26 cellular contexts compared by ENCODE assay signal in the genomic region with DNA sequence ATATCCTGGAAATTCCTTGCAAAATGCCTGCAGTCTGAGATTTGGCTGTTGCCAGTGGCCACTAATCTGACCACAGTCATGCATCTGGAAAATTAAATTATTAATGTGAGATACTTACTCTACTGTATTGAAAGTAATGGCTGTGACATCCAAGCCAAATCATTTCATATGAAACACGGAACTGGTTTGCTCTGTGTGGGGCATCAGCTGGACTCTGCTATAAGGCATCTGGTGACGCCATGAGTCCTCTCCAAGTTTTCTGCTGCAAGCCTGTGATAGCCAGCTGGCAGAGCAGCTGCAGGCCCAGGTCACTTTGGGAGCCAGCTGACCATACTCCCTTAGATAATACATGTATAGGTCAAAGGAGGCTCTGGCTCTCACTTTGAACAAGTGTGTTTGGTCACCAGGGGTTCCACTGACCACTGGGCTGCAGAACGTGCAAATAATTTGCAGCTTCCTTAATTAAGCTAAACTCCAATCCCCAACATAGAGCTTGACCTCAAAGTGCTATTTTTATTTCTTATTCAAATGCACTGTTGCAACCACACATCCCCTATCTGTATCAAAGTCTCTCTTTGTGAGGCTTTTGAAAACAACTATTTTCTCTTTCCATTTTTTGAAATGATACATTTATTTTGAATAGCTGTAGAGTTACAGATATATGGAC.
DNase-seq lines count a peak whose midpoint lies in the region; ATAC-seq lines count a peak whose summit lies in the region.
"Had no signal": no experiment of that assay in that cellular context is flagged by ENCODE, and none has a peak within 500 bp of the region (broad histone marks: within the 10 kb centered on the region; RNA-seq: fewer than 3 reads in every experiment).

No MANE protein-coding gene starts in this region.

- H3K27me3 Mint-ChIP-seq in naive thymus-derived CD4-positive, alpha-beta T cell = peaks cover 0 to 5% (median 0%) of the 10 kb centered on the region in 5 donors
- H3K27me3 Mint-ChIP-seq: activated CD8-positive, alpha-beta memory T cell treated with anti-CD3 and anti-CD28 coated beads, Interleukin-2, amount 10 ng/mL, durations not matched to agents 7 days and 5 days; activated naive CD4-positive, alpha-beta T cell treated with anti-CD3 and anti-CD28 coated beads, Interleukin-2, amount 50 U/mL, for 24 hours; CD4-positive, CD25-positive, alpha-beta regulatory T cell; stimulated activated memory B cell treated with anti-CD40 and anti-IgM and Interleukin-4, amounts not matched to agents 10 μg/mL and 1 μg/mL and 100 μg/mL, for 72 hours had no signal

- no peak overlapping the region for H3K27ac ChIP-seq in naive thymus-derived CD4-positive, alpha-beta T cell (ENCODE audit: low read depth, low read length)
- H3K27ac ChIP-seq: RWPE1, spleen had no signal

- H3K27ac Mint-ChIP-seq in naive thymus-derived CD4-positive, alpha-beta T cell = no peak overlapping the region
- H3K27ac Mint-ChIP-seq: activated CD8-positive, alpha-beta memory T cell treated with anti-CD3 and anti-CD28 coated beads, Interleukin-2, amount 10 ng/mL, durations not matched to agents 7 days and 5 days; activated naive CD4-positive, alpha-beta T cell treated with anti-CD3 and anti-CD28 coated beads, Interleukin-2, amount 50 U/mL, for 24 hours; CD4-positive, CD25-positive, alpha-beta regulatory T cell; GM23338; stimulated activated memory B cell treated with anti-CD40 and anti-IgM and Interleukin-4, amounts not matched to agents 10 μg/mL and 1 μg/mL and 100 μg/mL, for 72 hours had no signal

- H3K27me3 ChIP-seq in naive thymus-derived CD4-positive, alpha-beta T cell (ENCODE audit: control insufficient read depth in 2 of 2, insufficient read depth in 2 of 2, low read length in 2 of 2) = no peaks in the 10 kb centered on the region
- H3K27me3 ChIP-seq: spleen had no signal

- no peaks in the 10 kb centered on the region for H3K36me3 Mint-ChIP-seq in naive thymus-derived CD4-positive, alpha-beta T cell
- H3K36me3 Mint-ChIP-seq: activated CD8-positive, alpha-beta memory T cell treated with anti-CD3 and anti-CD28 coated beads, Interleukin-2, amount 10 ng/mL, durations not matched to agents 7 days and 5 days; activated naive CD4-positive, alpha-beta T cell treated with anti-CD3 and anti-CD28 coated beads, Interleukin-2, amount 50 U/mL, for 24 hours; CD4-positive, CD25-positive, alpha-beta regulatory T cell; naive thymus-derived CD8-positive, alpha-beta T cell; stimulated activated memory B cell treated with anti-CD40 and anti-IgM and Interleukin-4, amounts not matched to agents 10 μg/mL and 1 μg/mL and 100 μg/mL, for 72 hours had no signal

- CTCF ChIA-PET in naive thymus-derived CD4-positive, alpha-beta T cell (lab: Charles Lee) = no interaction called here

- intact Hi-C loops in naive thymus-derived CD4-positive, alpha-beta T cell (cut with micrococcal nuclease) = no loop called here

- peak; percentile 33 for DNase-seq in M059J (ENCODE audit: low read depth)
- peak; percentile 24 for DNase-seq in foreskin melanocyte
- DNase-seq in naive thymus-derived CD4-positive, alpha-beta T cell = no peak
- DNase-seq in ecto neural progenitor cell (ENCODE audit: low spot score) = no peak
- DNase-seq: activated CD4-positive, alpha-beta T cell treated with anti-CD3 and anti-CD28 coated beads, Interleukin-2, amount 50 U/mL, for 1 hour; activated CD8-positive, alpha-beta memory T cell treated with anti-CD3 and anti-CD28 coated beads, Interleukin-2, amount 10 ng/mL, durations not matched to agents 7 days and 5 days; aorta; CD4-positive, CD25-positive, alpha-beta regulatory T cell; central memory CD4-positive, alpha-beta T cell; dermis blood vessel endothelial cell; left colon; naive thymus-derived CD8-positive, alpha-beta T cell; NCI-H1105 treated with DMSO at 0.1 percent for 48 hours; NCI-H2029 treated with DMSO at 0.1 percent for 48 hours; NCI-H2227 treated with DMSO at 0.1 percent for 48 hours; occipital lobe; spleen; stimulated activated CD4-positive, alpha-beta T cell treated with anti-CD3 and anti-CD28 coated beads, Interleukin-4, amount 100 ng/mL, for 1 hour; T-helper 9 cell had no signal

- H3K4me1 ChIP-seq in naive thymus-derived CD4-positive, alpha-beta T cell (ENCODE audit: control insufficient read depth in 2 of 2, insufficient read depth in 2 of 2, low read length in 2 of 2) = no peaks in the 10 kb centered on the region
- H3K4me1 ChIP-seq: spleen had no signal

- ATAC-seq in GM18498 (IDR thresholded peaks at IDR 0.05; ENCODE audit: unreplicated experiment) (peak; percentile 26), HG02798 (IDR thresholded peaks at IDR 0.05; ENCODE audit: poor library complexity, unreplicated experiment) (no peak), HG02938 (IDR thresholded peaks at IDR 0.05; ENCODE audit: unreplicated experiment) (no peak)
- ATAC-seq in naive thymus-derived CD4-positive, alpha-beta T cell = peak; percentile 6
- ATAC-seq: activated CD8-positive, alpha-beta memory T cell treated with anti-CD3 and anti-CD28 coated beads, Interleukin-2, amount 10 ng/mL, durations not matched to agents 7 days and 5 days; GM23338; naive thymus-derived CD8-positive, alpha-beta T cell; stimulated activated memory B cell treated with anti-CD40 and anti-IgM and Interleukin-4, amounts not matched to agents 10 μg/mL and 1 μg/mL and 100 μg/mL, for 72 hours had no signal

- H3K9me3 ChIP-seq in naive thymus-derived CD4-positive, alpha-beta T cell (ENCODE audit: control insufficient read depth in 2 of 3, low read length in 3 of 3) = no peaks in the 10 kb centered on the region
- H3K9me3 ChIP-seq: spleen had no signal

- H3K36me3 ChIP-seq in naive thymus-derived CD4-positive, alpha-beta T cell (ENCODE audit: control insufficient read depth in 2 of 3, insufficient read depth in 3 of 3, low read length in 3 of 3) = no peaks in the 10 kb centered on the region
- H3K36me3 ChIP-seq: spleen had no signal

- H3K9me3 Mint-ChIP-seq in naive thymus-derived CD4-positive, alpha-beta T cell = peaks cover 0 to 8% (median 0%) of the 10 kb centered on the region in 11 donors
- H3K9me3 Mint-ChIP-seq: GM23338; stimulated activated memory B cell treated with anti-CD40 and anti-IgM and Interleukin-4, amounts not matched to agents 10 μg/mL and 1 μg/mL and 100 μg/mL, for 72 hours had no signal

- no peak overlapping the region for H3K4me3 ChIP-seq in naive thymus-derived CD4-positive, alpha-beta T cell (ENCODE audit: low read length)
- H3K4me3 ChIP-seq: GM23338, spleen had no signal

- H3K4me1 Mint-ChIP-seq in naive thymus-derived CD4-positive, alpha-beta T cell = no peaks in the 10 kb centered on the region
- H3K4me1 Mint-ChIP-seq: activated CD8-positive, alpha-beta memory T cell treated with anti-CD3 and anti-CD28 coated beads, Interleukin-2, amount 10 ng/mL, durations not matched to agents 7 days and 5 days; activated naive CD4-positive, alpha-beta T cell treated with anti-CD3 and anti-CD28 coated beads, Interleukin-2, amount 50 U/mL, for 24 hours; CD4-positive, CD25-positive, alpha-beta regulatory T cell; naive thymus-derived CD8-positive, alpha-beta T cell; stimulated activated memory B cell treated with anti-CD40 and anti-IgM and Interleukin-4, amounts not matched to agents 10 μg/mL and 1 μg/mL and 100 μg/mL, for 72 hours had no signal

- POLR2A ChIA-PET in naive thymus-derived CD4-positive, alpha-beta T cell (lab: Charles Lee) = no interaction called here

- H3K4me3 Mint-ChIP-seq in naive thymus-derived CD4-positive, alpha-beta T cell = no peak overlapping the region
- H3K4me3 Mint-ChIP-seq: activated CD8-positive, alpha-beta memory T cell treated with anti-CD3 and anti-CD28 coated beads, Interleukin-2, amount 10 ng/mL, durations not matched to agents 7 days and 5 days; activated naive CD4-positive, alpha-beta T cell treated with anti-CD3 and anti-CD28 coated beads, Interleukin-2, amount 50 U/mL, for 24 hours; CD4-positive, CD25-positive, alpha-beta regulatory T cell; GM23338; naive thymus-derived CD8-positive, alpha-beta T cell; stimulated activated memory B cell treated with anti-CD40 and anti-IgM and Interleukin-4, amounts not matched to agents 10 μg/mL and 1 μg/mL and 100 μg/mL, for 72 hours had no signal

Comparison
In these comparisons a context has a peak if more than half of its experiments do, and no peak if none do; other contexts are left out.
1. ATAC-seq: peak in GM18498 (single experiment) and naive thymus-derived CD4-positive, alpha-beta T cell (single experiment); none in HG02798 (single experiment) and HG02938 (single experiment).
2. DNase-seq: peak in M059J (single experiment) and foreskin melanocyte (single experiment); none in naive thymus-derived CD4-positive, alpha-beta T cell (0 of 9) and ecto neural progenitor cell (single experiment).